In the genomic region with DNA sequence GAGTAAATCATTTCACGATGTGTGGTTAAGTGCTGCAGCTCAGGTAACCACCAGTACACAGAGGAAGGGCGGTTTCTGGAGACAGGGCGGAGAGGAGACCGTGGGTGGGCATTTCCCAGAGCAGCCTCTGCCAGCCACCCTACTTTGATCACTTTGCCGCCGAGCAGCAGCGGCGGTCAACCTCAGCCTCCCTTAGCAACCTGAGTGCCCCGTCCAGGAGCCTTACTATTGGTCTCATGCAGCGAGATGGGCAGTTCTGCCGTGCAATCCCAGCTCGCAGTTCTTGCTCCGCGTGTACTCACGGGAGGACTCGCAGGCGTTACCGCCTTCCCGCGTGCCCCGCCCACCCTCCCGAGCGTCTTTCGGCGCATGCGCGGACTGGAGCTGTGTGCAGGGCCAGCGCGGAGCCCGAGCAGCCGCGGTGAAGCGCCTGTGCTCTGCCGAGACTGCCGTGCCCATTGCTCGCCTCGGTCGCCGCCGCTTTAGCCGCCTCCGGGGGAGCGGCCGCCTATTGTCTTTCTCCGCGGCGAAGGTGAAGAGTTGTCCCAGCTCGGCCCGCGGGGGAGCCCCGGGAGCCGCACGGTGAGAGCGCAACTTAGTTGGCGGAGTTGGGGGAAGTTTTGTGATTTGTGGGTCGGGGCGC, we compare ENCODE assay signal across 8 cellular contexts. TPM values are rescaled to one million over a fixed set of nuclear protein-coding genes. Genes with fewer than 3 reads are reported as not detected.
A peak's percentile ranks its signal among the peaks of the same experiment; 100 is the strongest.
DNase-seq lines count a peak whose midpoint lies in the region; ATAC-seq, FAIRE-seq and TF ChIP-seq lines count a peak whose summit lies in the region.

A gene with protein sequence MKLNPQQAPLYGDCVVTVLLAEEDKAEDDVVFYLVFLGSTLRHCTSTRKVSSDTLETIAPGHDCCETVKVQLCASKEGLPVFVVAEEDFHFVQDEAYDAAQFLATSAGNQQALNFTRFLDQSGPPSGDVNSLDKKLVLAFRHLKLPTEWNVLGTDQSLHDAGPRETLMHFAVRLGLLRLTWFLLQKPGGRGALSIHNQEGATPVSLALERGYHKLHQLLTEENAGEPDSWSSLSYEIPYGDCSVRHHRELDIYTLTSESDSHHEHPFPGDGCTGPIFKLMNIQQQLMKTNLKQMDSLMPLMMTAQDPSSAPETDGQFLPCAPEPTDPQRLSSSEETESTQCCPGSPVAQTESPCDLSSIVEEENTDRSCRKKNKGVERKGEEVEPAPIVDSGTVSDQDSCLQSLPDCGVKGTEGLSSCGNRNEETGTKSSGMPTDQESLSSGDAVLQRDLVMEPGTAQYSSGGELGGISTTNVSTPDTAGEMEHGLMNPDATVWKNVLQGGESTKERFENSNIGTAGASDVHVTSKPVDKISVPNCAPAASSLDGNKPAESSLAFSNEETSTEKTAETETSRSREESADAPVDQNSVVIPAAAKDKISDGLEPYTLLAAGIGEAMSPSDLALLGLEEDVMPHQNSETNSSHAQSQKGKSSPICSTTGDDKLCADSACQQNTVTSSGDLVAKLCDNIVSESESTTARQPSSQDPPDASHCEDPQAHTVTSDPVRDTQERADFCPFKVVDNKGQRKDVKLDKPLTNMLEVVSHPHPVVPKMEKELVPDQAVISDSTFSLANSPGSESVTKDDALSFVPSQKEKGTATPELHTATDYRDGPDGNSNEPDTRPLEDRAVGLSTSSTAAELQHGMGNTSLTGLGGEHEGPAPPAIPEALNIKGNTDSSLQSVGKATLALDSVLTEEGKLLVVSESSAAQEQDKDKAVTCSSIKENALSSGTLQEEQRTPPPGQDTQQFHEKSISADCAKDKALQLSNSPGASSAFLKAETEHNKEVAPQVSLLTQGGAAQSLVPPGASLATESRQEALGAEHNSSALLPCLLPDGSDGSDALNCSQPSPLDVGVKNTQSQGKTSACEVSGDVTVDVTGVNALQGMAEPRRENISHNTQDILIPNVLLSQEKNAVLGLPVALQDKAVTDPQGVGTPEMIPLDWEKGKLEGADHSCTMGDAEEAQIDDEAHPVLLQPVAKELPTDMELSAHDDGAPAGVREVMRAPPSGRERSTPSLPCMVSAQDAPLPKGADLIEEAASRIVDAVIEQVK (N-terminal part only) (plus strand): TSS at position 387 of the 643 bp plus-strand sequence. CDS start 105,118 bp downstream, outside the sequence.

- H3K36me3 Mint-ChIP-seq in CD14-positive monocyte: peaks cover 0 to 11% of the 10 kb centered on the region in 2 donors

- intact Hi-C loops in CD14-positive monocyte (cut with micrococcal nuclease): loop anchor here in 1 of 2 donors (2.0 kb wide), 1 partner anchor 32 kb away; no protein-coding TSS in a partner anchor
- intact Hi-C loops in HepG2 (cut with micrococcal nuclease; ENCODE audit: unreplicated experiment): loop anchor here (5.0 kb wide), 1 partner anchor 48 kb away; no protein-coding TSS in a partner anchor

- peak; percentile 22; the same call in 1 of the 2 replicates for TF ChIP-seq RAD21 in HepG2 (CRISPR knock-in tag; IDR thresholded peaks at IDR 0.05)

- H3K4me3 Mint-ChIP-seq in CD14-positive monocyte: peak within 1 kb of the TSS; percentile 93 to 97

- peaks cover 5% of the 10 kb centered on the region; the same call in 1 of the 2 replicates for H4K20me1 ChIP-seq in HepG2 (ENCODE audit: insufficient read depth, low read length)

- no peaks in the 10 kb centered on the region for H3K9me3 ChIP-seq in HepG2 (ENCODE audit: low read length)

- peaks cover 34% of the 10 kb centered on the region for H3K4me1 Mint-ChIP-seq in CD14-positive monocyte

- in situ Hi-C loops in HepG2 (cut with HindIII; ENCODE audit: extremely low pct_ligation_motif_present, low pct_unique_long_range_greater_than_20kb): no loop called here

- no TSS peak for BruUV-seq in HepG2 (replicated peaks; lab: Mats Ljungman, UMichigan)

- peak within 1 kb of the TSS; percentile 93 for H3K27ac ChIP-seq in HepG2 (ENCODE audit: extremely low read length, insufficient read depth, low read length)

- peak; percentile 87 for FAIRE-seq in HepG2 (lab: Jason Lieb, UNC)

- no peaks in the 10 kb centered on the region for H3K36me3 ChIP-seq in HepG2 (replicated peaks in 1 of 2; ENCODE audit: control insufficient read depth in 1 of 2, insufficient read depth in 2 of 2, low read length in 2 of 2)

- ATAC-seq in GM19395 (IDR thresholded peaks at IDR 0.05; ENCODE audit: unreplicated experiment) (peak; percentile 88), HG03558 (IDR thresholded peaks at IDR 0.05; ENCODE audit: extremely low read depth, unreplicated experiment) (peak; percentile 82), HepG2 (peak; percentile 95)

- peaks cover 2 to 6% (median 3%) of the 10 kb centered on the region in 3 donors for H3K27me3 Mint-ChIP-seq in CD14-positive monocyte (ENCODE audit: low read depth in 3 of 3)

- peak; percentile 84 to 90 for TF ChIP-seq POLR2A in HepG2 (IDR thresholded peaks at IDR 0.05; ENCODE audit: insufficient read depth in 1 of 2, low read depth in 2 of 2, low read length in 2 of 2)

- H3K27me3 ChIP-seq in HepG2 (ENCODE audit: control insufficient read depth in 1 of 2, insufficient read depth in 2 of 2, low read length in 2 of 2): peaks cover 0 to 9% of the 10 kb centered on the region in 2 experiments; a peak in 2 of 5 replicates

- peak within 1 kb of the TSS; percentile 86 to 94 (median 89) for H3K27ac Mint-ChIP-seq in CD14-positive monocyte

- peak; percentile 97 for DNase-seq in CD14-positive monocyte (ENCODE audit: low spot score)
- peak; percentile 98 for DNase-seq in NCI-H748 (lab: John Stamatoyannopoulos, UW; ENCODE audit: unreplicated experiment)
- DNase-seq in activated CD4-positive, alpha-beta T cell treated with anti-CD3 and anti-CD28 coated beads, Interleukin-2, amount 50 U/mL, for 1 hour: peak; percentile 89
- peak; percentile 100 for DNase-seq in dermis blood vessel endothelial cell
- peak; percentile 98 for DNase-seq in HepG2 (ENCODE audit: low spot score)
- peak; percentile 85 to 88 for DNase-seq in stimulated activated CD4-positive, alpha-beta T cell treated with anti-CD3 and anti-CD28 coated beads, Interleukin-2, amount 100 ng/mL, for 48 hours

- no peak for TF ChIP-seq EP300 in HepG2 (IDR thresholded peaks at IDR 0.05; ENCODE audit: low read depth in 2 of 2, low read length in 2 of 2)
- no peak for TF ChIP-seq EP300 in HepG2 (CRISPR knock-in tag; IDR thresholded peaks at IDR 0.05; ENCODE audit: borderline replicate concordance)

- H3K4me2 ChIP-seq in HepG2 (ENCODE audit: low read depth, low read length): peak within 1 kb of the TSS; percentile 95

- peak within 1 kb of the TSS; percentile 74 to 88 (median 85) for H3K4me3 ChIP-seq in HepG2 (replicated peaks in 1 of 3; ENCODE audit: insufficient read depth in 1 of 3, low read depth in 2 of 3, low read length in 3 of 3)

- H3K79me2 ChIP-seq in HepG2 (ENCODE audit: insufficient read depth, low read length): peaks cover 39% of the 10 kb centered on the region

- peaks cover 0 to 2% (median 0%) of the 10 kb centered on the region in 7 donors for H3K9me3 Mint-ChIP-seq in CD14-positive monocyte

- H2AFZ ChIP-seq in HepG2 (ENCODE audit: low read length): peak within 1 kb of the TSS; percentile 93

- POLR2A ChIA-PET in HepG2 (lab: Yijun Ruan, JAX): interaction anchor here (0.6 to 1.8 kb wide), 12 partner anchors 9 to 105 kb away, joined by 3 to 9 read pairs (median 4); no protein-coding TSS in a partner anchor

- WGBS in HepG2 (ENCODE audit: low lambda C conversion rate): 0% methylated on average over 10 of the region's 57 CpGs

- peaks cover 45% of the 10 kb centered on the region for H3K4me1 ChIP-seq in HepG2 (ENCODE audit: insufficient read depth, low read length)

- CTCF ChIA-PET in HepG2 (lab: Yijun Ruan, JAX; ENCODE audit: low intra/inter-chr PET ratio, low total read pairs): no interaction called here

- TF ChIP-seq CTCF in CD14-positive monocyte (IDR thresholded peaks at IDR 0.05) (no peak), HepG2 (CRISPR knock-in tag; IDR thresholded peaks at IDR 0.05) (no peak)

- peak within 1 kb of the TSS; percentile 88 for H3K9ac ChIP-seq in HepG2 (ENCODE audit: insufficient read depth, low read depth, low read length)

TF ChIP-seq in HepG2, 621 proteins besides CTCF, POLR2A, EP300 and RAD21 (continues in another document):
- no peak for TF ChIP-seq ZNF253 (CRISPR knock-in tag; IDR thresholded peaks at IDR 0.05; ENCODE audit: borderline replicate concordance)
- peak; percentile 61 for TF ChIP-seq ZNF629 (CRISPR knock-in tag; conservative IDR thresholded peaks at IDR 0.05)
- peak; percentile 67 for TF ChIP-seq RFX3 (CRISPR knock-in tag; IDR thresholded peaks at IDR 0.05)

RNA-seq across cellular contexts. Expression of the gene that starts here (rescaled TPM):
- polyA plus RNA-seq in CD14-positive monocyte (10 to 100 TPM; 47.9 to 92.6 TPM), HepG2 (2011; rRNA removed) (6.7 and 8.9 TPM in 2 replicates)
- total RNA-seq in dermis blood vessel endothelial cell (77.4 and 87.0 TPM in 2 replicates), HepG2 (2016; rRNA removed; fragmentation: Illumina TruSeq; extraction: Trizol) (27.1 and 30.8 TPM in 2 replicates)
- 7.8 TPM in 2 replicates for total RNA-seq in HepG2 (2016; cell fraction: cytosol; rRNA removed; fragmentation: Illumina TruSeq; extraction: Trizol; ENCODE audit: low read depth)
- total RNA-seq in HepG2 (2016; cell fraction: insoluble cytoplasmic fraction; rRNA removed; fragmentation: Illumina TruSeq; extraction: Trizol): 23.2 and 26.6 TPM in 2 replicates
- 5.6 and 6.2 TPM in 2 replicates for total RNA-seq in HepG2 (2016; cell fraction: membrane; rRNA removed; fragmentation: Illumina TruSeq; extraction: Trizol)
- total RNA-seq in HepG2 (2016; cell fraction: nucleus; rRNA removed; fragmentation: Illumina TruSeq; extraction: Trizol): 42.6 and 50.0 TPM in 2 replicates
- 3.2 and 4.7 TPM in 2 replicates for polyA plus RNA-seq in HepG2 (2011; cell fraction: cytosol; rRNA removed)
- 21.9 and 22.5 TPM in 2 replicates for polyA plus RNA-seq in HepG2 (2011; cell fraction: nucleus; rRNA removed)
- polyA plus RNA-seq in HepG2 (2012): 9.2 and 10.1 TPM in 2 replicates
- polyA plus RNA-seq in HepG2 (2016; cell fraction: cytosol; fragmentation: Illumina TruSeq; extraction: Trizol; ENCODE audit: low read depth): 0.60 and 0.94 TPM in 2 replicates
- 9.5 and 10.5 TPM in 2 replicates for polyA plus RNA-seq in HepG2 (2016; cell fraction: insoluble cytoplasmic fraction; fragmentation: Illumina TruSeq; extraction: Trizol; ENCODE audit: low read depth)
- 1.3 and 1.5 TPM in 2 replicates for polyA plus RNA-seq in HepG2 (2016; cell fraction: membrane; fragmentation: Illumina TruSeq; extraction: Trizol; ENCODE audit: low read depth)
- polyA plus RNA-seq in HepG2 (2016; cell fraction: nucleus; fragmentation: Illumina TruSeq; extraction: Trizol; ENCODE audit: insufficient read depth, low read depth): 18.4 and 20.2 TPM in 2 replicates
- polyA minus RNA-seq in HepG2 (2011; rRNA and poly(A)+ RNA removed; ENCODE audit: low replicate concordance): 33.6 and 122 TPM in 2 replicates
- polyA minus RNA-seq in HepG2 (2011; cell fraction: cytosol; rRNA and poly(A)+ RNA removed): 15.6 and 26.8 TPM in 2 replicates
- polyA minus RNA-seq in HepG2 (2011; cell fraction: nucleus; rRNA and poly(A)+ RNA removed): 96.2 and 112 TPM in 2 replicates

Comparison
In these comparisons a context has a peak if more than half of its experiments do, and no peak if none do; other contexts are left out.
1. Peak in every context shown above with its lines: DNase-seq, ATAC-seq, H3K4me3 ChIP-seq and H3K27ac ChIP-seq.